Comparison of ENCODE assay signal across 20 cellular contexts in genomic region chr10:33706746-33707145, GRCh38.
DNase-seq lines count a peak whose midpoint lies in the region; ATAC-seq, FAIRE-seq and TF ChIP-seq lines count a peak whose summit lies in the region.
"Had no signal": no experiment of that assay in that cellular context is flagged by ENCODE, and none has a peak within 500 bp of the region (broad histone marks: within the 10 kb centered on the region; RNA-seq: fewer than 3 reads in every experiment).

No MANE protein-coding gene starts in this region.

- no peak overlapping the region for H3K4me3 ChIP-seq in GM23248
- no peak overlapping the region for H3K4me3 ChIP-seq in bronchial epithelial cell (ENCODE audit: low read depth, low read length)
- H3K4me3 ChIP-seq in subcutaneous abdominal adipose tissue (ENCODE audit: low read depth in 1 of 5, low read length in 5 of 5): no peak overlapping the region
- H3K4me3 ChIP-seq in mucosa of descending colon: no peak overlapping the region
- H3K4me3 ChIP-seq: left lung, pancreas, skin epidermis had no signal

- H3K9me3 ChIP-seq in GM23248 (ENCODE audit: low read depth): no peaks in the 10 kb centered on the region
- H3K9me3 ChIP-seq in subcutaneous abdominal adipose tissue (ENCODE audit: control insufficient read depth in 5 of 5, low read length in 5 of 5): peaks cover 0 to 2% (median 0%) of the 10 kb centered on the region in 5 donors
- no peaks in the 10 kb centered on the region for H3K9me3 ChIP-seq in mucosa of descending colon
- H3K9me3 ChIP-seq: left lung, pancreas had no signal

- peak overlapping the region; percentile 49 for H3K4me2 ChIP-seq in GM23248 (ENCODE audit: unreplicated experiment)

- no peak for FAIRE-seq in bronchial epithelial cell (lab: Jason Lieb, UNC)
- FAIRE-seq: colon, pancreas had no signal

- no peaks in the 10 kb centered on the region for H3K9me2 ChIP-seq in GM23248 (ENCODE audit: insufficient read depth)

- DNase-seq in GM23248: peak; percentile 93
- DNase-seq in bronchial epithelial cell (ENCODE audit: low read depth): peak; percentile 29
- DNase-seq in foreskin keratinocyte: no peak
- DNase-seq in activated CD4-positive, alpha-beta T cell treated with anti-CD3 and anti-CD28 coated beads for 48 hours: no peak
- DNase-seq in mucosa of descending colon: no peak
- DNase-seq: activated CD4-positive, alpha-beta T cell treated with anti-CD3 and anti-CD28 coated beads, Interleukin-2, amount 10 ng/mL, durations not matched to agents 7 days and 5 days; activated CD8-positive, alpha-beta memory T cell treated with anti-CD3 and anti-CD28 coated beads, Interleukin-2, amount 50 U/mL, for 4 hours; activated effector memory CD4-positive, alpha-beta T cell treated with Interleukin-2 at 50 U/mL for 16 hours; glutamatergic neuron; H7; left lung; NCI-H1694 treated with DMSO at 0.1 percent for 48 hours; NK-92 treated with Interleukin-12 subunit alpha and Interleukin-12 subunit beta, amount 100 ng/mL, for 24 hours; pancreas; stimulated activated CD4-positive, alpha-beta T cell treated with anti-CD3 and anti-CD28 coated beads, Interleukin-4, amount 100 ng/mL, for 1 hour had no signal

- TF ChIP-seq CTCF in bronchial epithelial cell (IDR thresholded peaks at IDR 0.05; ENCODE audit: insufficient read depth, low read length, severe bottlenecking) (no peak), foreskin keratinocyte (conservative IDR thresholded peaks at IDR 0.05) (no peak), mucosa of descending colon (IDR thresholded peaks at IDR 0.05) (no peak)

- no peaks in the 10 kb centered on the region for H4K20me1 ChIP-seq in GM23248 (ENCODE audit: insufficient read depth)

- H3K9ac ChIP-seq in GM23248 (peak overlapping the region; percentile 63), subcutaneous abdominal adipose tissue (ENCODE audit: low read length in 5 of 5) (no peak overlapping the region)

- in situ Hi-C loops in GM23248 (cut with MboI): no loop called here

- no peaks in the 10 kb centered on the region for H3K79me2 ChIP-seq in GM23248 (ENCODE audit: insufficient read depth)

- H3F3A ChIP-seq in GM23248 (ENCODE audit: insufficient read depth): peaks cover 38% of the 10 kb centered on the region

- ATAC-seq in foreskin keratinocyte (no peak), GM21825 (IDR thresholded peaks at IDR 0.05; ENCODE audit: unreplicated experiment) (no peak), mucosa of descending colon (no peak)
- ATAC-seq: left lung had no signal

- intact Hi-C loops in mucosa of descending colon (cut with DNase I, micrococcal nuclease): no loop called here

- no peaks in the 10 kb centered on the region for H3K27me3 ChIP-seq in GM23248 (replicated peaks; ENCODE audit: insufficient read depth)
- no peaks in the 10 kb centered on the region for H3K27me3 ChIP-seq in bronchial epithelial cell (ENCODE audit: control insufficient read depth, insufficient read depth, low read length)
- no peaks in the 10 kb centered on the region for H3K27me3 ChIP-seq in foreskin keratinocyte
- H3K27me3 ChIP-seq in subcutaneous abdominal adipose tissue (ENCODE audit: control insufficient read depth in 5 of 5, insufficient read depth in 4 of 5, low read length in 5 of 5): peaks cover 0 to 3% (median 0%) of the 10 kb centered on the region in 5 donors
- H3K27me3 ChIP-seq: left lung, pancreas had no signal

- H2AFZ ChIP-seq in GM23248: no peak overlapping the region

- H3K4me1 ChIP-seq in GM23248 (ENCODE audit: insufficient read depth): peaks cover 42% of the 10 kb centered on the region
- peaks cover 22% of the 10 kb centered on the region for H3K4me1 ChIP-seq in foreskin keratinocyte
- H3K4me1 ChIP-seq in subcutaneous abdominal adipose tissue (ENCODE audit: control insufficient read depth in 5 of 5, insufficient read depth in 5 of 5, low read length in 5 of 5): peaks cover 4 to 14% (median 8%) of the 10 kb centered on the region in 5 donors
- H3K4me1 ChIP-seq in mucosa of descending colon (ENCODE audit: low read depth): no peaks in the 10 kb centered on the region
- H3K4me1 ChIP-seq: left lung, pancreas had no signal

- WGBS in GM23248 (ENCODE audit: low coverage in 1 of 2, low lambda C conversion rate in 2 of 2, missing lambda C conversion rate in 2 of 2), 2 experiments: 0 to 7% methylated on average over 1 of the region's 1 CpG

- H3K27ac ChIP-seq in GM23248 (peak overlapping the region; percentile 94), foreskin keratinocyte (peak overlapping the region; percentile 89), subcutaneous abdominal adipose tissue (ENCODE audit: low read depth, low read length) (peak overlapping the region; percentile 59)
- H3K27ac ChIP-seq: left lung, pancreas, RWPE1 had no signal

- H3K36me3 ChIP-seq in GM23248 (ENCODE audit: low read depth): no peaks in the 10 kb centered on the region
- H3K36me3 ChIP-seq in bronchial epithelial cell (ENCODE audit: control insufficient read depth, insufficient read depth, low read length): no peaks in the 10 kb centered on the region
- H3K36me3 ChIP-seq in subcutaneous abdominal adipose tissue (ENCODE audit: control insufficient read depth in 5 of 5, insufficient read depth in 5 of 5, low read length in 5 of 5): no peaks in the 10 kb centered on the region
- no peaks in the 10 kb centered on the region for H3K36me3 ChIP-seq in mucosa of descending colon (ENCODE audit: low read depth)
- H3K36me3 ChIP-seq: left lung, pancreas had no signal

Comparison
In these comparisons a context has a peak if more than half of its experiments do, and no peak if none do; other contexts are left out.
1. DNase-seq: peak in GM23248 (single experiment) and bronchial epithelial cell (single experiment); none in foreskin keratinocyte (0 of 2), activated CD4-positive, alpha-beta T cell treated with anti-CD3 and anti-CD28 coated beads for 48 hours (single experiment) and mucosa of descending colon (0 of 3).
2. Peak in every context shown above with its lines, with median percentiles within 50 percentile points of each other: H3K27ac ChIP-seq.